ENCODE assay signal across 9 cellular contexts in the genomic region with DNA sequence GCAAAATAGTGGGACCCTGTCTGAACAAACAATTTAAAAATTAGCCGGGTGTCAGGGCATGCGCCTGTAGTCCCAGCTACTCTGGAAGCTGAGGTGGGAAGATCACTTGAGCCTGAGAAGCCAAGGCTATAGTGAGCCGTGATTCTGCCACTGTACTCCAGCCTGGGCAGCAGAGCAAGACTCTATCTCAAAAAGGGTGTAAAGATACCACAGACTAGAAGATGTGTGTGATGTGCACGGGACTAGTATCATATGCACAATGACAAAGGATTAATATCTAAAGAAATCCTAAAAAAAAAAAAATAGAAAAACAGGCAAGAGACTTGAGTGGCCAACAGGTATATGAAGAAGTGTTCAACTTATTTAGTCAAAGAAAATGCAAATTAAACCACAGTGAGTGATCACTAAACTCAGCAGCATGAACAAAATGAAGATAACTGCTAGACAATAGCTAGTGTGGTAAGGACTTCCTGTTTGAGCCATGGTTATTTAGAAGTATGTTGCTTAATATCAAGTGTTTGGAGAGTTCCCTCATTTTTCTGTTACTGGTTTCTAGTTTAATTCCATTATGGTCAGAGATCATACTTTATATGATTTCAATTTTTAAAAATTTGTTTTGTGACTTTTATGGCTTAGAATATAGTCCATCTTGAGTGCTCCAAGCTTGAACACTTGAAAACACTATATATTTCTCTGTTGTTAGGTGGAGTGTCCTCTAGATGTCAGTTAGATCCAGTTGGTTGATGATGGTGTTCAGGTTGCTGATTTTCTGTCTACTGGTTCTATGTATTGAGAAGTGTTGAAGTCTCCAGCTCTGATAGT. TPM values are rescaled to one million over a fixed set of nuclear protein-coding genes. Genes with fewer than 3 reads are reported as not detected.
A peak's percentile ranks its signal among the peaks of the same experiment; 100 is the strongest.
DNase-seq lines count a peak whose midpoint lies in the region; ATAC-seq, FAIRE-seq and TF ChIP-seq lines count a peak whose summit lies in the region.
"Had no signal": no experiment of that assay in that cellular context is flagged by ENCODE, and none has a peak within 500 bp of the region (broad histone marks: within the 10 kb centered on the region; RNA-seq: fewer than 3 reads in every experiment).

No MANE protein-coding gene starts in this region.

- H3K27ac ChIP-seq in SK-N-MC (peak overlapping the region; percentile 67), keratinocyte (ENCODE audit: control insufficient read depth, insufficient read depth, low read length) (no peak overlapping the region), right atrium auricular region (no peak overlapping the region)
- H3K27ac ChIP-seq: thoracic aorta had no signal

- peak; percentile 65 for ATAC-seq in HG02678 (IDR thresholded peaks at IDR 0.05; ENCODE audit: unreplicated experiment)

- dilution Hi-C loops in keratinocyte (cut with MboI; ENCODE audit: extremely low pct_ligation_motif_present, low sequenced_read_pairs), result no loop called here

- H3K4me1 ChIP-seq in keratinocyte (ENCODE audit: control insufficient read depth, extremely low read depth, insufficient read depth, low read length) (no peaks in the 10 kb centered on the region), right atrium auricular region (no peaks in the 10 kb centered on the region)

- peaks cover 3% of the 10 kb centered on the region for H3K79me2 ChIP-seq in keratinocyte (ENCODE audit: control insufficient read depth, insufficient read depth, low read length)

- H3K36me3 ChIP-seq in SK-N-MC (ENCODE audit: insufficient read depth, low read length), result no peaks in the 10 kb centered on the region
- no peaks in the 10 kb centered on the region for H3K36me3 ChIP-seq in keratinocyte (ENCODE audit: control insufficient read depth in 2 of 2, extremely low read depth in 1 of 2, insufficient read depth in 2 of 2, low read length in 2 of 2)
- H3K36me3 ChIP-seq in right atrium auricular region, result no peaks in the 10 kb centered on the region
- H3K36me3 ChIP-seq: thoracic aorta had no signal

- H3K4me2 ChIP-seq in keratinocyte (ENCODE audit: control insufficient read depth, extremely low read depth, insufficient read depth, low read depth, low read length), result no peak overlapping the region

- H2AFZ ChIP-seq in keratinocyte (ENCODE audit: control insufficient read depth, low read length), result no peak overlapping the region

- peak; percentile 34 for FAIRE-seq in keratinocyte (lab: Jason Lieb, UNC)

- H4K20me1 ChIP-seq in keratinocyte (ENCODE audit: control insufficient read depth, extremely low read depth, insufficient read depth, low read length), result no peaks in the 10 kb centered on the region

- H3K9me3 ChIP-seq in SK-N-MC (ENCODE audit: low read depth, low read length) (no peaks in the 10 kb centered on the region), keratinocyte (ENCODE audit: control insufficient read depth, low read depth, low read length) (no peaks in the 10 kb centered on the region), right atrium auricular region (no peaks in the 10 kb centered on the region)
- H3K9me3 ChIP-seq: thoracic aorta had no signal

- no peaks in the 10 kb centered on the region for H3K27me3 ChIP-seq in keratinocyte (ENCODE audit: control insufficient read depth, extremely low read depth, insufficient read depth, low read length)
- no peaks in the 10 kb centered on the region for H3K27me3 ChIP-seq in right atrium auricular region

- DNase-seq in GM12864 (ENCODE audit: low read depth) (no peak), SK-N-MC (ENCODE audit: low read depth, low spot score) (peak; percentile 60), keratinocyte (ENCODE audit: low read depth, low spot score) (no peak), NCI-H524 treated with DMSO at 0.1 percent for 48 hours (lab: John Stamatoyannopoulos, UW) (no peak), right atrium auricular region (ENCODE audit: low spot score) (no peak), NCI-H2227 (lab: John Stamatoyannopoulos, UW; ENCODE audit: unreplicated experiment) (no peak)
- DNase-seq in stimulated activated CD8-positive, alpha-beta memory T cell treated with anti-CD3 and anti-CD28 coated beads, Interleukin-4, amount 100 ng/mL, for 48 hours, result no peak

- TF ChIP-seq CTCF in GM12864 (IDR thresholded peaks at IDR 0.05; ENCODE audit: low read depth, low read length, missing control alignments) (peak; percentile 15), keratinocyte (optimal IDR thresholded peaks at IDR 0.05 in 1 of 3, IDR thresholded peaks at IDR 0.05 in 1 of 3, conservative IDR thresholded peaks at IDR 0.05 in 1 of 3; ENCODE audit: extremely low read depth in 1 of 3, insufficient read depth in 2 of 3, low read length in 3 of 3) (no peak), right atrium auricular region (IDR thresholded peaks at IDR 0.05) (no peak)

- H3K4me3 ChIP-seq in GM12864 (ENCODE audit: low read depth, low read length) (no peak overlapping the region), SK-N-MC (peak overlapping the region; percentile 21), keratinocyte (ENCODE audit: control insufficient read depth in 2 of 3, extremely low read depth in 1 of 3, insufficient read depth in 2 of 3, low read depth in 1 of 3, low read length in 3 of 3) (no peak overlapping the region), right atrium auricular region (no peak overlapping the region)
- H3K4me3 ChIP-seq: thoracic aorta had no signal

- H3K9me1 ChIP-seq in keratinocyte (ENCODE audit: control insufficient read depth, extremely low read depth, insufficient read depth, low read length), result no peaks in the 10 kb centered on the region

- H3K9ac ChIP-seq in SK-N-MC (ENCODE audit: insufficient read length), result no peak overlapping the region
- no peak overlapping the region for H3K9ac ChIP-seq in keratinocyte (ENCODE audit: control insufficient read depth, extremely low read depth, insufficient read depth, low read length)

RNA-seq across cellular contexts. Expression of gene SLX4, which starts 14.7 kb away (rescaled TPM):
- 1.5 to 2.0 TPM (median 1.7 TPM) in 3 replicates for polyA plus RNA-seq in keratinocyte
- polyA plus RNA-seq in keratinocyte (2011; ENCODE audit: low read depth), result 1.0 TPM
- 1.1 and 1.7 TPM in 2 replicates for polyA plus RNA-seq in keratinocyte (2011; cell fraction: cytosol; rRNA removed)
- polyA plus RNA-seq in keratinocyte (2011; cell fraction: nucleus; rRNA removed), result 10.5 and 11.9 TPM in 2 replicates
- 1.2 and 3.3 TPM in 2 replicates for polyA plus RNA-seq in keratinocyte (2012; ENCODE audit: low replicate concordance)
- 2.8 to 6.9 TPM (median 4.8 TPM) in 3 replicates for polyA minus RNA-seq in keratinocyte
- polyA minus RNA-seq in keratinocyte (2011; cell fraction: cytosol; rRNA and poly(A)+ RNA removed), result 1.7 TPM
- polyA minus RNA-seq in keratinocyte (2011; cell fraction: nucleus; rRNA and poly(A)+ RNA removed), result 6.9 and 11.2 TPM in 2 replicates
- total RNA-seq in right atrium auricular region, result 1 to 10 TPM; 1.9 to 2.4 TPM

RNA-seq across cellular contexts. Expression of gene DNASE1, which starts 28.4 kb away (rescaled TPM):
- polyA plus RNA-seq in keratinocyte, result 3.0 to 10.8 TPM (median 5.2 TPM) in 3 replicates
- 1.8 TPM for polyA plus RNA-seq in keratinocyte (2011; ENCODE audit: low read depth)
- 3.5 and 4.2 TPM in 2 replicates for polyA plus RNA-seq in keratinocyte (2011; cell fraction: cytosol; rRNA removed)
- polyA plus RNA-seq in keratinocyte (2011; cell fraction: nucleus; rRNA removed), result 25.2 and 30.4 TPM in 2 replicates
- 3.6 and 3.9 TPM in 2 replicates for polyA plus RNA-seq in keratinocyte (2012; ENCODE audit: low replicate concordance)
- polyA minus RNA-seq in keratinocyte, result 10.5 to 15.3 TPM (median 11.6 TPM) in 3 replicates
- 3.3 TPM for polyA minus RNA-seq in keratinocyte (2011; cell fraction: cytosol; rRNA and poly(A)+ RNA removed)
- polyA minus RNA-seq in keratinocyte (2011; cell fraction: nucleus; rRNA and poly(A)+ RNA removed), result 16.7 and 21.8 TPM in 2 replicates
- total RNA-seq in right atrium auricular region, result 1 to 10 TPM; 2.7 to 6.7 TPM

RNA-seq across cellular contexts. Expression of gene NLRC3, which starts 48.9 kb away (rescaled TPM):
- polyA plus RNA-seq in keratinocyte, result 0.04 TPM in 1 of 3 replicates, not detected in the others
- polyA plus RNA-seq in keratinocyte (2011; ENCODE audit: low read depth), result not detected
- not detected in 2 replicates for polyA plus RNA-seq in keratinocyte (2011; cell fraction: cytosol; rRNA removed)
- polyA plus RNA-seq in keratinocyte (2011; cell fraction: nucleus; rRNA removed), result 0.01 and 0.03 TPM in 2 replicates
- 0.14 and 0.16 TPM in 2 replicates for polyA plus RNA-seq in keratinocyte (2012; ENCODE audit: low replicate concordance)
- not detected in 3 replicates for polyA minus RNA-seq in keratinocyte
- not detected for polyA minus RNA-seq in keratinocyte (2011; cell fraction: cytosol; rRNA and poly(A)+ RNA removed)
- not detected in 2 replicates for polyA minus RNA-seq in keratinocyte (2011; cell fraction: nucleus; rRNA and poly(A)+ RNA removed)
- total RNA-seq in right atrium auricular region, result 1 to 10 TPM in 1 of 2 donors, under 1 TPM in 1; 0.85 to 1.1 TPM
